In genomic region chr4:37627263-37627662, GRCh38 we compare ENCODE assay signal across 21 cellular contexts.
"Had no signal": no experiment of that assay in that cellular context is flagged by ENCODE, and none has a peak within 500 bp of the region (broad histone marks: within the 10 kb centered on the region; RNA-seq: fewer than 3 reads in every experiment).

No MANE protein-coding gene starts in this region.

- H3K4me1 ChIP-seq: adrenal gland, foreskin keratinocyte, spleen had no signal

- H3K4me3 ChIP-seq: adrenal gland, cardiac muscle cell, left lung, mucosa of descending colon, neural progenitor cell, spleen, thoracic aorta had no signal

- H3K9me3 ChIP-seq: adrenal gland, left lung, mucosa of descending colon, spleen, thoracic aorta had no signal

- H3K27ac ChIP-seq: adrenal gland, cardiac muscle cell, epithelial cell of prostate, foreskin keratinocyte, left lung, neural progenitor cell, spleen, thoracic aorta had no signal

- H3K27me3 ChIP-seq: adrenal gland, cardiac muscle cell, foreskin keratinocyte, left lung, neural progenitor cell, spleen had no signal

- ATAC-seq: activated CD4-positive, CD25-positive, alpha-beta regulatory T cell treated with anti-CD3 and anti-CD28 coated beads, Interleukin-2, amount 50 U/mL, for 24 hours; effector memory CD8-positive, alpha-beta T cell; foreskin keratinocyte; left lung; mucosa of descending colon; stimulated activated naive B cell treated with anti-CD40 and anti-IgM and Interleukin-4, amounts not matched to agents 10 μg/mL and 1 μg/mL and 100 μg/mL, for 72 hours had no signal

- H3K36me3 ChIP-seq: adrenal gland, cardiac muscle cell, neural progenitor cell, thoracic aorta had no signal

- FAIRE-seq: kidney had no signal

- DNase-seq: activated CD4-positive, alpha-beta T cell treated with anti-CD3 and anti-CD28 coated beads, Interleukin-2, amount 50 U/mL, for 1 hour; activated CD8-positive, alpha-beta memory T cell treated with anti-CD3 and anti-CD28 coated beads, Interleukin-2, amount 50 U/mL, for 4 hours; activated effector memory CD4-positive, alpha-beta T cell treated with anti-CD3 and anti-CD28 coated beads, Interleukin-2, amount 50 U/mL, for 16 hours; activated naive CD4-positive, alpha-beta T cell treated with anti-CD3 and anti-CD28 coated beads, Interleukin-2, amount 50 U/mL, for 16 hours; activated T-cell treated with anti-CD3 and anti-CD28 coated beads, Interleukin-2, amount 50 U/mL, for 48 hours; adrenal gland; effector memory CD8-positive, alpha-beta T cell; foreskin keratinocyte; head of caudate nucleus; kidney; left lung; mammary epithelial cell; mucosa of descending colon; naive B cell; spleen; stimulated activated naive B cell treated with anti-CD40 and anti-IgM and Interleukin-4, amounts not matched to agents 10 μg/mL and 1 μg/mL and 100 μg/mL, for 72 hours had no signal
